8 cellular contexts compared by ENCODE assay signal in the genomic region with DNA sequence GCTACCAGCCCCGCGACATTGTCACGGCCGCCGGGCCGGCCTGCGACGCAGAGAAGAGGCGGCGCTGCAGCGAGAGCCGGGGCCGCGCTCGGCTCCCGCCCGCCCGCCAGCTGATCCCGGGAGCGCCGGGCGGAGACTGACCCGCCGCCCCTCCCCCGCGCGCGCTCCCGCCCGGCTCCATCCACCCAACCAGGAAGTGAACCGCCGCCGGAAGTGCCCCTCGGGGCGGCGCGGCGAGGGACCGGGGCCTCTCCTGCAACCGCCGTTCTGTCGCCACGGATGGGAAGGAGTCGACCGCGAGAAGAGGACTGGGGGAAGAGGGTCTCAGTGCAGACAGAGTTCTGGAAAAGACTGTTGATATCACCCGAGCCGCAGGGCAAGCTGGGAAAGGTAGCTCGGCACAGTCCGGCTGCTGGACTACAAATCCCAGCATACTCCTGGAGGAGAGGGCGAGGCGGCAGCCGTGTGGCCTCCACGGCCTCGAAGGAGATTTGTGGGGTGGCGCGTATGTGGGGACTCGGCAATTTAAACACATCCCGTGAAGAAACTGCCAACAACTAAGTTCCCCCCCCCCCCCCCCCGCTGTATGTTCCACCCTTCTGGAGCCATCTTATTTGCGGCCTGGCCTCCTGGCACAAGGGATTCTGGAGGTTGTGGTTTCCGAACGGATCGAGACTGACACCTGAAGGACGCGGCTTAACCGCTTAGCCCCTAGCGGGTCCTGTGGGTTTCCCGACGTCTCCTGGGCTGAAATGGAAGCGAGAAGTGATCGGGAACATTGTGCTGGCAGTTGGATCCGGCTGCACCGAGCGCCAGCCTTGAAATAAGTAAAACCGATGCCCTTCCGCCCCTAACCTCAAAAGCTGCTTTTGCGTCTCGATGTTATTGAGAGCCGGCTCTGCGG. TPM values are rescaled to one million over a fixed set of nuclear protein-coding genes. Genes with fewer than 3 reads are reported as not detected.
DNase-seq lines count a peak whose midpoint lies in the region; ATAC-seq, FAIRE-seq and TF ChIP-seq lines count a peak whose summit lies in the region.

Gene AAK1, minus strand, starts transcription at position 138 of the 904 bp plus-strand sequence. CDS start 699 bp downstream, outside the sequence.

- intact Hi-C loops in left ventricle myocardium inferior (cut with micrococcal nuclease) (loop anchor here (10.0 kb wide), 2 partner anchors 61 to 79 kb away; no protein-coding TSS in a partner anchor), prostate gland (cut with DNase I) (loop anchor here (2.0 to 10.0 kb wide), 3 partner anchors 207 to 629 kb away; partner anchors contain the start of genes ANTXR1, GFPT1 and NFU1)

- peak within 1 kb of the TSS; percentile 93 for H3K27ac Mint-ChIP-seq in T-helper 1 cell treated with Interleukin-12 subunit alpha and Interleukin-12 subunit beta and Interleukin-4 antibody, amounts not matched to agents 30 μg/mL and 1 μg/mL, for 36 hours

- H3K27me3 ChIP-seq in left ventricle myocardium inferior (ENCODE audit: low read depth): no peaks in the 10 kb centered on the region
- no peaks in the 10 kb centered on the region for H3K27me3 ChIP-seq in prostate gland (replicated peaks; ENCODE audit: insufficient read depth)

- H3K4me1 ChIP-seq in left ventricle myocardium inferior: peaks cover 66% of the 10 kb centered on the region
- peaks cover 7% of the 10 kb centered on the region for H3K4me1 ChIP-seq in prostate gland (replicated peaks)

- WGBS in prostate gland: under 1% methylated on average over 64 of the region's 81 CpGs

- H3K27me3 Mint-ChIP-seq in T-helper 1 cell treated with Interleukin-12 subunit alpha and Interleukin-12 subunit beta and Interleukin-4 antibody, amounts not matched to agents 30 μg/mL and 1 μg/mL, for 36 hours (ENCODE audit: low read depth): no peaks in the 10 kb centered on the region

- no peak for FAIRE-seq in GM12891 (lab: Jason Lieb, UNC)

- H3K4me3 ChIP-seq in left ventricle myocardium inferior (peak within 1 kb of the TSS; percentile 95), prostate gland (peak within 1 kb of the TSS; percentile 90 to 94)

- H3K4me3 Mint-ChIP-seq in T-helper 1 cell treated with Interleukin-12 subunit alpha and Interleukin-12 subunit beta and Interleukin-4 antibody, amounts not matched to agents 30 μg/mL and 1 μg/mL, for 36 hours: peak within 1 kb of the TSS; percentile 96

- no peaks in the 10 kb centered on the region for H3K9me3 ChIP-seq in left ventricle myocardium inferior (replicated peaks)
- H3K9me3 ChIP-seq in prostate gland: no peaks in the 10 kb centered on the region

- H3K36me3 ChIP-seq in left ventricle myocardium inferior (no peaks in the 10 kb centered on the region), prostate gland (no peaks in the 10 kb centered on the region)

- TF ChIP-seq POLR2A in GM12891 (IDR thresholded peaks at IDR 0.05; ENCODE audit: low read depth, low read length) (peak; percentile 69), prostate gland (IDR thresholded peaks at IDR 0.05) (peak; percentile 81)

- peak; percentile 36 for ATAC-seq in HG02870 (IDR thresholded peaks at IDR 0.05; ENCODE audit: unreplicated experiment)

- peaks cover 23% of the 10 kb centered on the region for H3K36me3 Mint-ChIP-seq in T-helper 1 cell treated with Interleukin-12 subunit alpha and Interleukin-12 subunit beta and Interleukin-4 antibody, amounts not matched to agents 30 μg/mL and 1 μg/mL, for 36 hours (ENCODE audit: low read depth)

- peak; percentile 68 for DNase-seq in GM12891 (ENCODE audit: insufficient read length, low spot score)
- DNase-seq in NCI-H187 (lab: John Stamatoyannopoulos, UW): peak; percentile 84 to 85
- peak; percentile 67 to 100 (median 90) for DNase-seq in amygdala (lab: John Stamatoyannopoulos, UW)
- peak; percentile 93 for DNase-seq in left ventricle myocardium inferior
- DNase-seq in prostate gland (ENCODE audit: low spot score): peak; percentile 90
- peak; percentile 90 for DNase-seq in ureter (ENCODE audit: low spot score)

- TF ChIP-seq CTCF in left ventricle myocardium inferior (IDR thresholded peaks at IDR 0.05; ENCODE audit: borderline replicate concordance) (peak; percentile 15), prostate gland (IDR thresholded peaks at IDR 0.05) (peak in 2 of 4 experiments; percentile 14 to 15)

- peak within 1 kb of the TSS; percentile 98 for H3K27ac ChIP-seq in left ventricle myocardium inferior (replicated peaks)
- peak within 1 kb of the TSS; percentile 97 for H3K27ac ChIP-seq in prostate gland

- H3K9me3 Mint-ChIP-seq in T-helper 1 cell treated with Interleukin-12 subunit alpha and Interleukin-12 subunit beta and Interleukin-4 antibody, amounts not matched to agents 30 μg/mL and 1 μg/mL, for 36 hours: no peaks in the 10 kb centered on the region

- peaks cover 64% of the 10 kb centered on the region for H3K4me1 Mint-ChIP-seq in T-helper 1 cell treated with Interleukin-12 subunit alpha and Interleukin-12 subunit beta and Interleukin-4 antibody, amounts not matched to agents 30 μg/mL and 1 μg/mL, for 36 hours (ENCODE audit: low read depth)

TF ChIP-seq in GM12891, 5 proteins besides CTCF, POLR2A, EP300 and RAD21:
- TF ChIP-seq PAX5 (IDR thresholded peaks at IDR 0.05; ENCODE audit: insufficient read depth, low read length, severe bottlenecking): no peak
- TF ChIP-seq POLR2AphosphoS5 (IDR thresholded peaks at IDR 0.05; ENCODE audit: low read depth, low read length): peak; percentile 73
- 0 out of 2 replicates have a peak, but pooled peaks have one; percentile 43 for TF ChIP-seq POU2F2 (IDR thresholded peaks at IDR 0.05; ENCODE audit: low read depth, low read length)
- TF ChIP-seq SPI1 (IDR thresholded peaks at IDR 0.05; ENCODE audit: low read depth, low read length): no peak
- 0 out of 2 replicates have a peak, but pooled peaks have one; percentile 43 for TF ChIP-seq TAF1 (IDR thresholded peaks at IDR 0.05; ENCODE audit: low read depth, low read length)

RNA-seq across cellular contexts. Expression of gene AAK1, which starts in this region (rescaled TPM):
- polyA plus RNA-seq in GM12891 (2012; ENCODE audit: low read depth, missing spikeins): 7.9 TPM
- 133 TPM for total RNA-seq in left ventricle myocardium inferior
- 10 to 100 TPM; 70.7 to 77.3 TPM for total RNA-seq in prostate gland
- total RNA-seq in ureter: 97.0 TPM

Comparison
In these comparisons a context has a peak if more than half of its experiments do, and no peak if none do; other contexts are left out.
1. Peak in every context shown above with its lines: DNase-seq, ATAC-seq, H3K4me3 ChIP-seq and H3K27ac ChIP-seq.